In genomic region chr7:156578578-156578940, GRCh38 we compare ENCODE assay signal across 13 cellular contexts.
"Had no signal": no experiment of that assay in that cellular context is flagged by ENCODE, and none has a peak within 500 bp of the region (broad histone marks: within the 10 kb centered on the region; RNA-seq: fewer than 3 reads in every experiment).

No MANE protein-coding gene starts in this region.

- DNase-seq: activated CD4-positive, alpha-beta memory T cell treated with anti-CD3 and anti-CD28 coated beads for 36 hours; activated naive CD4-positive, alpha-beta T cell treated with anti-CD3 and anti-CD28 coated beads, Interleukin-2, amount 10 ng/mL, durations not matched to agents 7 days and 5 days; activated T-cell treated with anti-CD3 and anti-CD28 coated beads, Interleukin-2, amount 50 U/mL, for 24 hours; esophagus squamous epithelium; left lung; mammary epithelial cell; natural killer cell; stimulated activated CD4-positive, alpha-beta T cell treated with anti-CD3 and anti-CD28 coated beads, Interleukin-15, amount 100 ng/mL, for 24 hours; stimulated activated CD4-positive, alpha-beta T cell treated with anti-CD3 and anti-CD28 coated beads, Interleukin-4, amount 100 ng/mL, for 1 hour; stimulated activated naive B cell treated with anti-CD40 and anti-IgM and Interleukin-4, amounts not matched to agents 10 μg/mL and 1 μg/mL and 100 μg/mL, for 72 hours; T-helper 1 cell; T1000 had no signal

- H3K9me3 ChIP-seq: esophagus squamous epithelium, left lung had no signal

- H3K27ac ChIP-seq: esophagus squamous epithelium, left lung, right atrium auricular region had no signal

- H3K4me1 ChIP-seq: esophagus squamous epithelium, left lung, right atrium auricular region had no signal

- H3K27me3 ChIP-seq: esophagus squamous epithelium, left lung, right atrium auricular region had no signal

- H3K4me3 ChIP-seq: esophagus squamous epithelium, left lung, right atrium auricular region had no signal

- H3K36me3 ChIP-seq: esophagus squamous epithelium, left lung, right atrium auricular region had no signal
